In genomic region chr14:86533834-86534233, GRCh38 we compare ENCODE assay signal across 27 cellular contexts.
"Had no signal": no experiment of that assay in that cellular context is flagged by ENCODE, and none has a peak within 500 bp of the region (broad histone marks: within the 10 kb centered on the region; RNA-seq: fewer than 3 reads in every experiment).

No MANE protein-coding gene starts in this region.

- H3K27me3 ChIP-seq: brain microvascular endothelial cell, dorsolateral prefrontal cortex, esophagus muscularis mucosa, foreskin keratinocyte, gastrocnemius medialis had no signal

- DNase-seq: activated CD4-positive, alpha-beta memory T cell treated with anti-CD3 and anti-CD28 coated beads for 36 hours; activated CD4-positive, alpha-beta T cell treated with anti-CD3 and anti-CD28 coated beads for 36 hours; activated CD4-positive, alpha-beta T cell treated with anti-CD3 and anti-CD28 coated beads, Interleukin-2, amount 10 ng/mL, durations not matched to agents 24 days and 14 days; activated CD4-positive, CD25-positive, alpha-beta regulatory T cell; activated CD4-positive, CD25-positive, alpha-beta regulatory T cell treated with anti-CD3 and anti-CD28 coated beads, Interleukin-2, amount 50 U/mL, for 72 hours; activated CD8-positive, alpha-beta memory T cell treated with anti-CD3 and anti-CD28 coated beads, Interleukin-2, amount 10 ng/mL, durations not matched to agents 7 days and 5 days; activated CD8-positive, alpha-beta memory T cell treated with anti-CD3 and anti-CD28 coated beads, Interleukin-2, amount 50 U/mL, for 4 hours; activated CD8-positive, alpha-beta T cell treated with anti-CD3 and anti-CD28 coated beads, Interleukin-2, amount 10 ng/mL, durations not matched to agents 7 days and 5 days; activated effector memory CD4-positive, alpha-beta T cell treated with Interleukin-2 at 50 U/mL for 16 hours; activated gamma-delta T cell treated with Interleukin-2 at 50 U/mL for 16 hours; activated naive CD4-positive, alpha-beta T cell treated with anti-CD3 and anti-CD28 coated beads, Interleukin-2, amount 50 U/mL, for 16 hours; activated naive CD4-positive, alpha-beta T cell treated with Interleukin-2 at 50 U/mL for 16 hours; activated T-cell treated with anti-CD3 and anti-CD28 coated beads, Interleukin-2, amount 50 U/mL, for 24 hours; activated T-cell treated with anti-CD3 and anti-CD28 coated beads, Interleukin-2, amount 50 U/mL, for 72 hours; amniotic stem cell; anterior cingulate cortex; brain microvascular endothelial cell; dorsolateral prefrontal cortex; effector memory CD4-positive, alpha-beta T cell; erythroblast; foreskin keratinocyte; gastrocnemius medialis had no signal

- H3K36me3 Mint-ChIP-seq: activated CD4-positive, alpha-beta memory T cell treated with anti-CD3 and anti-CD28 coated beads for 36 hours; activated CD8-positive, alpha-beta memory T cell treated with anti-CD3 and anti-CD28 coated beads, Interleukin-2, amount 10 ng/mL, durations not matched to agents 7 days and 5 days; activated naive CD8-positive, alpha-beta T cell had no signal

- H3K27ac Mint-ChIP-seq: activated CD4-positive, alpha-beta memory T cell treated with anti-CD3 and anti-CD28 coated beads for 36 hours; activated CD4-positive, alpha-beta T cell treated with anti-CD3 and anti-CD28 coated beads for 36 hours; activated CD4-positive, alpha-beta T cell treated with anti-CD3 and anti-CD28 coated beads, Interleukin-2, amount 10 ng/mL, durations not matched to agents 24 days and 14 days; activated CD8-positive, alpha-beta memory T cell treated with anti-CD3 and anti-CD28 coated beads, Interleukin-2, amount 10 ng/mL, durations not matched to agents 7 days and 5 days; activated CD8-positive, alpha-beta T cell treated with anti-CD3 and anti-CD28 coated beads, Interleukin-2, amount 10 ng/mL, durations not matched to agents 7 days and 5 days; activated naive CD8-positive, alpha-beta T cell; activated T-cell treated with anti-CD3 and anti-CD28 coated beads, Interleukin-2, amount 50 U/mL, for 24 hours; activated T-cell treated with anti-CD3 and anti-CD28 coated beads, Interleukin-2, amount 50 U/mL, for 72 hours; dendritic cell treated with granulocyte-macrophage colony-stimulating factor and Interleukin-4, amounts not matched to agents 40 ng/mL and 50 ng/mL, for 4 days had no signal

- H3K9me3 Mint-ChIP-seq: activated CD4-positive, alpha-beta T cell treated with anti-CD3 and anti-CD28 coated beads, Interleukin-2, amount 10 ng/mL, durations not matched to agents 24 days and 14 days; dendritic cell treated with granulocyte-macrophage colony-stimulating factor and Interleukin-4, amounts not matched to agents 40 ng/mL and 50 ng/mL, for 4 days had no signal

- H3K4me1 Mint-ChIP-seq: activated CD4-positive, alpha-beta T cell treated with anti-CD3 and anti-CD28 coated beads for 36 hours; activated CD4-positive, alpha-beta T cell treated with anti-CD3 and anti-CD28 coated beads, Interleukin-2, amount 10 ng/mL, durations not matched to agents 24 days and 14 days; activated CD8-positive, alpha-beta memory T cell treated with anti-CD3 and anti-CD28 coated beads, Interleukin-2, amount 10 ng/mL, durations not matched to agents 7 days and 5 days; central memory CD8-positive, alpha-beta T cell had no signal

- H3K4me3 Mint-ChIP-seq: activated CD4-positive, alpha-beta memory T cell treated with anti-CD3 and anti-CD28 coated beads for 36 hours; activated CD4-positive, alpha-beta T cell treated with anti-CD3 and anti-CD28 coated beads for 36 hours; activated CD4-positive, alpha-beta T cell treated with anti-CD3 and anti-CD28 coated beads, Interleukin-2, amount 10 ng/mL, durations not matched to agents 24 days and 14 days; activated CD8-positive, alpha-beta memory T cell treated with anti-CD3 and anti-CD28 coated beads, Interleukin-2, amount 10 ng/mL, durations not matched to agents 7 days and 5 days; activated CD8-positive, alpha-beta T cell treated with anti-CD3 and anti-CD28 coated beads, Interleukin-2, amount 10 ng/mL, durations not matched to agents 7 days and 5 days; activated naive CD8-positive, alpha-beta T cell; activated T-cell treated with anti-CD3 and anti-CD28 coated beads, Interleukin-2, amount 50 U/mL, for 24 hours; activated T-cell treated with anti-CD3 and anti-CD28 coated beads, Interleukin-2, amount 50 U/mL, for 72 hours; central memory CD8-positive, alpha-beta T cell; dendritic cell treated with granulocyte-macrophage colony-stimulating factor and Interleukin-4, amounts not matched to agents 40 ng/mL and 50 ng/mL, for 4 days had no signal

- H3K27me3 Mint-ChIP-seq: activated CD4-positive, alpha-beta memory T cell treated with anti-CD3 and anti-CD28 coated beads for 36 hours; activated CD4-positive, alpha-beta T cell treated with anti-CD3 and anti-CD28 coated beads for 36 hours; activated CD4-positive, alpha-beta T cell treated with anti-CD3 and anti-CD28 coated beads, Interleukin-2, amount 10 ng/mL, durations not matched to agents 24 days and 14 days; activated CD8-positive, alpha-beta memory T cell treated with anti-CD3 and anti-CD28 coated beads, Interleukin-2, amount 10 ng/mL, durations not matched to agents 7 days and 5 days; activated naive CD8-positive, alpha-beta T cell; activated T-cell treated with anti-CD3 and anti-CD28 coated beads, Interleukin-2, amount 50 U/mL, for 24 hours; central memory CD8-positive, alpha-beta T cell; dendritic cell treated with granulocyte-macrophage colony-stimulating factor and Interleukin-4, amounts not matched to agents 40 ng/mL and 50 ng/mL, for 4 days had no signal

- ATAC-seq: activated CD4-positive, alpha-beta T cell treated with anti-CD3 and anti-CD28 coated beads for 36 hours; activated CD8-positive, alpha-beta memory T cell treated with anti-CD3 and anti-CD28 coated beads, Interleukin-2, amount 10 ng/mL, durations not matched to agents 7 days and 5 days; activated CD8-positive, alpha-beta T cell treated with anti-CD3 and anti-CD28 coated beads, Interleukin-2, amount 10 ng/mL, durations not matched to agents 7 days and 5 days; activated T-cell treated with anti-CD3 and anti-CD28 coated beads, Interleukin-2, amount 50 U/mL, for 72 hours; foreskin keratinocyte; gastrocnemius medialis had no signal

- H3K36me3 ChIP-seq: brain microvascular endothelial cell, esophagus muscularis mucosa, gastrocnemius medialis had no signal

- H3K4me1 ChIP-seq: esophagus muscularis mucosa, foreskin keratinocyte, gastrocnemius medialis had no signal

- H3K27ac ChIP-seq: brain microvascular endothelial cell, coronary artery, dorsolateral prefrontal cortex, esophagus muscularis mucosa, foreskin keratinocyte, gastrocnemius medialis had no signal

- H3K9me3 ChIP-seq: esophagus muscularis mucosa, gastrocnemius medialis had no signal

- H3K4me3 ChIP-seq: coronary artery, dorsolateral prefrontal cortex, esophagus muscularis mucosa, gastrocnemius medialis had no signal
